In the genomic region with DNA sequence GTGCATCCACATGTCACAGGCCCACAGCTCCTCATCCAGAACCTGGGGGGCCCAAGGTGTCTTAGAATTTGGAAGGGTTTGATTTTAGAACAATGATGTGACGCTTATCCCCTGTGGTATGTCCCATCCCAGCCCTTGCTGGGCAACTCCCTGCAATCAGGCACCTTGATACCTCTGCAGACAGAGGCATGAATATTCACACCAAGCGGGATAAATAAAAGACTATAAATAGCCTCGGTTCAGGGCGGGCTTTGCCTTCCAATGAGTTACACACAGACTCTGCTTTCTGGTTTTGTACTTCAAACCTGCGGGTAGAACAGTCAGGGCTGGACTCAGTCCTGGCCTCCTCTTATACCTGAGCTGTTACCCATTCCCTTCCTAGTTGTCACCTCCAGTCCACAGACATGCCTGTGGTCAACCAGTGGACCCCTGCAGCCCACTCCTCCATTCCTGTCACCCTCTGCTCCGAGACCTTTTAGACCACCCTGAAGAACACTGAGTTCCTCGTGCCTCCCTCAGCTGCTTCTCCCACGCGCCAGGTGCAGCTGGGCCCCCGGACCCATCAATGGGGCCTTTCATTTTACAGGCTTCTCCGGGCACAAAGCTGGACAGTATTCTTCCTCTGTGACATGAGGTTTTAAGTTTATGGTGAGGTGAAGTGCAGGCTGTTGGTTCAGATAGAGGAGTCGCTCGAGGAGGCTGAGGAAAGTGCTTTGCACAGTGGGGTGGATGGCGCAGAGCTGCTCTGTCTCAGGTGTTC, we compare ENCODE assay signal across 1 cellular context.
A peak's percentile ranks its signal among the peaks of the same experiment; 100 is the strongest.
TF ChIP-seq lines count a peak whose summit lies in the region.

No MANE protein-coding gene starts in this region.

TF ChIP-seq in H1, 55 proteins besides CTCF, POLR2A, EP300 and RAD21:
- TF ChIP-seq KDM4A (IDR thresholded peaks at IDR 0.05; ENCODE audit: low read depth, low read length, severe bottlenecking) (peak; percentile 2), ATF2 (IDR thresholded peaks at IDR 0.05; ENCODE audit: low read length) (no peak)
